15 cellular contexts compared by ENCODE assay signal in the genomic region with DNA sequence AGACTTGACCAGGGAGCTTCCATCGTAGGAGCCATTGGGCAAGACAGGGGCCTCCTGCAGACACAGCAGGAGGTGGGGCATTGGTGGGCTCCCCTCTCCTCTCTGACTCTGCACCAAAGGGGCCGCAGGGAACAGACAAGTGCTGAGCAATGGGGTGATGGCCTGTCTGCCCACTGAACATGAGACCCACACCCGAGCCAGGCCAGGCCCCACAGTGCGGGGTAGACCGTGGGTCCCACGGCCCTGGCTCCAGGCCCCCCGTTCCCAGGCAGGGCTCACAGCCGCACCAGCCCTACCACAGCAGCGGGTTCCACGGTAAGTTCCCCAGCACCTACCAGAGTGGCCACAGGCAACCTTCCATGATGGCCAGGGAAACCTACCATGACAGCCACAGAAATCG. TPM values are rescaled to one million over a fixed set of nuclear protein-coding genes. Genes with fewer than 3 reads are reported as not detected.
DNase-seq lines count a peak whose midpoint lies in the region; ATAC-seq, FAIRE-seq and TF ChIP-seq lines count a peak whose summit lies in the region.
"Had no signal": no experiment of that assay in that cellular context is flagged by ENCODE, and none has a peak within 500 bp of the region (broad histone marks: within the 10 kb centered on the region; RNA-seq: fewer than 3 reads in every experiment).

No MANE protein-coding gene starts in this region.

- H3K27ac Mint-ChIP-seq in activated T-helper 2 cell treated with anti-CD3 and anti-CD28 coated beads, Interferon-gamma antibody, Interleukin-2, Interleukin-4, amounts not matched to agents 10 μg/mL and 5 μg/mL and 100 μg/mL, durations not matched to agents 14 hours and 24 hours and 36 hours = no peak overlapping the region
- H3K27ac Mint-ChIP-seq: CD4-positive, CD25-positive, alpha-beta regulatory T cell had no signal

- POLR2A ChIA-PET in H1 (lab: Charles Lee; ENCODE audit: partially characterized antibody) = no interaction called here

- H4K8ac ChIP-seq in H1 (ENCODE audit: extremely low read depth, insufficient read depth, low read length) = peak overlapping the region; percentile 22; the same call in 1 of the 2 replicates
- H4K8ac ChIP-seq in neuronal stem cell (ENCODE audit: low read depth, low read length) = no peak overlapping the region

- H2BK120ac ChIP-seq in H1 (replicated peaks; ENCODE audit: low read depth, low read length) (no peak overlapping the region), neuronal stem cell (ENCODE audit: low read depth, low read length) (no peak overlapping the region)

- H2AK5ac ChIP-seq in H1 (ENCODE audit: low read depth, low read length) (no peak overlapping the region), neuronal stem cell (ENCODE audit: low read depth, low read length) (peak overlapping the region; percentile 31)

- H3K14ac ChIP-seq in H1 (ENCODE audit: insufficient read length) (no peak overlapping the region), neuronal stem cell (ENCODE audit: low read length) (peak overlapping the region; percentile 39)

- H3K36me3 Mint-ChIP-seq in activated T-helper 2 cell treated with anti-CD3 and anti-CD28 coated beads, Interferon-gamma antibody, Interleukin-2, Interleukin-4, amounts not matched to agents 10 μg/mL and 5 μg/mL and 100 μg/mL, durations not matched to agents 14 hours and 24 hours and 36 hours (ENCODE audit: low read depth) = no peaks in the 10 kb centered on the region
- H3K36me3 Mint-ChIP-seq: CD4-positive, CD25-positive, alpha-beta regulatory T cell; IgD-negative memory B cell had no signal

- H3K23ac ChIP-seq in H1 (ENCODE audit: insufficient read length) (no peak overlapping the region), neuronal stem cell (ENCODE audit: low read depth, low read length, poor library complexity) (no peak overlapping the region)

- H3K9me3 ChIP-seq in H1 (ENCODE audit: insufficient read depth in 2 of 2, low read depth in 1 of 2, low read length in 1 of 2) (no peaks in the 10 kb centered on the region; a peak in 1 of 4 replicates), neuronal stem cell (replicated peaks in 1 of 2; ENCODE audit: control insufficient read depth in 2 of 2, insufficient read depth in 1 of 2, low read depth in 1 of 2, low read length in 2 of 2) (no peaks in the 10 kb centered on the region)

- H3K4me1 ChIP-seq in H1 (replicated peaks in 1 of 4; ENCODE audit: control insufficient read depth in 3 of 4, insufficient read depth in 4 of 4, low read length in 3 of 4) (no peaks in the 10 kb centered on the region), neuronal stem cell (ENCODE audit: control insufficient read depth in 2 of 2, insufficient read depth in 1 of 2, low read depth in 1 of 2, low read length in 2 of 2) (no peaks in the 10 kb centered on the region)

- H3K23me2 ChIP-seq in H1 (ENCODE audit: low read depth, low read length) = no peaks in the 10 kb centered on the region

- H3K27ac ChIP-seq in H1 (ENCODE audit: low read depth, low read length) (no peak overlapping the region), neuronal stem cell (replicated peaks; ENCODE audit: low read length) (no peak overlapping the region)
- H3K27ac ChIP-seq: BLaER1 treated with 17β-estradiol and CSF1 and Interleukin-3, amounts not matched to agents 10 nM and 100 nM had no signal

- no peaks in the 10 kb centered on the region for H3K36me3 ChIP-seq in H1 (ENCODE audit: control insufficient read depth in 2 of 4, insufficient read depth in 4 of 4, low read length in 3 of 4)
- H3K36me3 ChIP-seq in neuronal stem cell (replicated peaks in 1 of 2; ENCODE audit: control insufficient read depth in 2 of 2, insufficient read depth in 2 of 2, low read length in 2 of 2) = no peaks in the 10 kb centered on the region

- H2BK15ac ChIP-seq in H1 (ENCODE audit: low read length) = no peak overlapping the region
- H2BK15ac ChIP-seq in neuronal stem cell (ENCODE audit: low read length) = no peak overlapping the region

- H2BK12ac ChIP-seq in H1 (ENCODE audit: low read depth, low read length) = no peak overlapping the region
- H2BK12ac ChIP-seq in neuronal stem cell (ENCODE audit: low read length) = no peak overlapping the region

- peaks cover 1% of the 10 kb centered on the region for H3K27me3 Mint-ChIP-seq in activated T-helper 2 cell treated with anti-CD3 and anti-CD28 coated beads, Interferon-gamma antibody, Interleukin-2, Interleukin-4, amounts not matched to agents 10 μg/mL and 5 μg/mL and 100 μg/mL, durations not matched to agents 14 hours and 24 hours and 36 hours (ENCODE audit: low read depth)

- no peak overlapping the region for H3K56ac ChIP-seq in H1 (replicated peaks; ENCODE audit: insufficient read length, low read depth, low read length)

- no peak overlapping the region for H3K4me3 Mint-ChIP-seq in activated T-helper 2 cell treated with anti-CD3 and anti-CD28 coated beads, Interferon-gamma antibody, Interleukin-2, Interleukin-4, amounts not matched to agents 10 μg/mL and 5 μg/mL and 100 μg/mL, durations not matched to agents 14 hours and 24 hours and 36 hours (ENCODE audit: low read depth)
- H3K4me3 Mint-ChIP-seq: CD4-positive, CD25-positive, alpha-beta regulatory T cell; IgD-negative memory B cell had no signal

- CTCF ChIA-PET in H1 (lab: Charles Lee; ENCODE audit: partially characterized antibody) = interaction anchor here (1.0 to 2.0 kb wide), 2 partner anchors 29 to 51 kb away, joined by 3 to 11 read pairs; no protein-coding TSS in a partner anchor

- TF ChIP-seq CTCF in H1 (IDR thresholded peaks at IDR 0.05; ENCODE audit: control extremely low read depth in 1 of 3, insufficient read depth in 1 of 3, low read depth in 1 of 3, low read length in 3 of 3) = no peak

- no peak for TF ChIP-seq POLR2A in H1 (IDR thresholded peaks at IDR 0.05; ENCODE audit: control extremely low read depth in 1 of 2, low read depth in 2 of 2, low read length in 2 of 2)

- H3K79me1 ChIP-seq in H1 (ENCODE audit: low read depth, low read length) (no peaks in the 10 kb centered on the region), neuronal stem cell (ENCODE audit: low read depth, low read length) (no peaks in the 10 kb centered on the region)

- FAIRE-seq in H1 (lab: Jason Lieb, UNC) = no peak
- FAIRE-seq: H54 had no signal

- WGBS in H1 (ENCODE audit: extremely low coverage in 1 of 2, insufficient coverage in 1 of 2, insufficient read length in 1 of 2, insufficient replicate concordance in 2 of 2, low coverage in 1 of 2, low lambda C conversion rate in 2 of 2, missing lambda C conversion rate in 1 of 2), 2 experiments = 88% methylated on average over 10 of the region's 11 CpGs; no CpG with 5 or more reads in 1 of the 2 experiments
- WGBS in neuronal stem cell (ENCODE audit: extremely low coverage in 2 of 2, insufficient read length in 2 of 2, insufficient replicate concordance in 1 of 2), 2 donors = no CpG with 5 or more reads among the region's 11 CpGs

- no peaks in the 10 kb centered on the region for H3K4me1 Mint-ChIP-seq in activated T-helper 2 cell treated with anti-CD3 and anti-CD28 coated beads, Interferon-gamma antibody, Interleukin-2, Interleukin-4, amounts not matched to agents 10 μg/mL and 5 μg/mL and 100 μg/mL, durations not matched to agents 14 hours and 24 hours and 36 hours (ENCODE audit: low read depth)
- H3K4me1 Mint-ChIP-seq: CD4-positive, CD25-positive, alpha-beta regulatory T cell had no signal

- H3K9ac ChIP-seq in H1 (replicated peaks in 1 of 4; ENCODE audit: extremely low read depth in 1 of 4, low read depth in 3 of 4, low read length in 3 of 4) = no peak overlapping the region
- no peak overlapping the region for H3K9ac ChIP-seq in neuronal stem cell (ENCODE audit: low read depth, low read length, poor library complexity)
- H3K9ac ChIP-seq: BLaER1 treated with 17β-estradiol and CSF1 and Interleukin-3, amounts not matched to agents 10 nM and 100 nM had no signal

- no peaks in the 10 kb centered on the region for H4K20me1 ChIP-seq in H1 (replicated peaks in 1 of 2; ENCODE audit: control insufficient read depth in 1 of 2, insufficient read depth in 2 of 2, low read length in 2 of 2)

- DNase-seq in left ventricle myocardium superior (peak; percentile 11), cardiac septum (ENCODE audit: low spot score) (no peak), H1 (ENCODE audit: low read depth in 1 of 2, low spot score in 2 of 2) (no peak), neuronal stem cell (ENCODE audit: low spot score) (no peak), NCI-H524 treated with DMSO at 0.1 percent for 48 hours (lab: John Stamatoyannopoulos, UW) (no peak)
- DNase-seq in activated T-helper 2 cell treated with anti-CD3 and anti-CD28 coated beads, Interferon-gamma antibody, Interleukin-2, Interleukin-4, amounts not matched to agents 10 μg/mL and 5 μg/mL and 100 μg/mL, durations not matched to agents 14 hours and 24 hours and 36 hours (ENCODE audit: low spot score) = no peak
- DNase-seq: ACHN; CD4-positive, CD25-positive, alpha-beta regulatory T cell; DMS53; GF-D8 had no signal

- no peak for ATAC-seq in left ventricle myocardium superior
- ATAC-seq in HG02610 (IDR thresholded peaks at IDR 0.05; ENCODE audit: unreplicated experiment) = no peak
- ATAC-seq: HCT116 had no signal

- H3K4ac ChIP-seq in H1 (replicated peaks; ENCODE audit: insufficient read length, low read depth, low read length) (no peak overlapping the region), neuronal stem cell (ENCODE audit: low read length) (no peak overlapping the region)

- H4K5ac ChIP-seq in H1 (ENCODE audit: insufficient read length, low read depth, low read length) = no peak overlapping the region

- no peak for TF ChIP-seq RAD21 in H1 (IDR thresholded peaks at IDR 0.05 in 1 of 2, conservative IDR thresholded peaks at IDR 0.05 in 1 of 2; ENCODE audit: low read depth in 2 of 2, low read length in 2 of 2)

- H2AFZ ChIP-seq in H1 (ENCODE audit: low read length) (no peak overlapping the region), neuronal stem cell (ENCODE audit: low read length) (no peak overlapping the region)

- no peaks in the 10 kb centered on the region for H3K79me2 ChIP-seq in H1 (ENCODE audit: control insufficient read depth in 1 of 2, insufficient read depth in 2 of 2, low read length in 2 of 2)

- no peak overlapping the region for H2BK20ac ChIP-seq in H1 (ENCODE audit: low read length)

- H4K91ac ChIP-seq in H1 (replicated peaks; ENCODE audit: insufficient read length, low read length) (no peak overlapping the region), neuronal stem cell (ENCODE audit: low read depth, low read length, poor library complexity) (no peak overlapping the region)

- intact Hi-C loops in left ventricle myocardium superior (cut with micrococcal nuclease) (no loop called here), cardiac septum (cut with DNase I) (no loop called here)
- intact Hi-C loops in activated T-helper 2 cell treated with anti-CD3 and anti-CD28 coated beads, Interferon-gamma antibody, Interleukin-2, Interleukin-4, amounts not matched to agents 10 μg/mL and 5 μg/mL and 100 μg/mL, durations not matched to agents 14 hours and 24 hours and 36 hours (cut with micrococcal nuclease) = no loop called here

- no peaks in the 10 kb centered on the region for H3K9me3 Mint-ChIP-seq in activated T-helper 2 cell treated with anti-CD3 and anti-CD28 coated beads, Interferon-gamma antibody, Interleukin-2, Interleukin-4, amounts not matched to agents 10 μg/mL and 5 μg/mL and 100 μg/mL, durations not matched to agents 14 hours and 24 hours and 36 hours

- H3K4me2 ChIP-seq in H1 (ENCODE audit: insufficient read depth in 1 of 2, low read depth in 2 of 2, low read length in 2 of 2) = no peak overlapping the region
- H3K4me2 ChIP-seq in neuronal stem cell (ENCODE audit: insufficient read depth, low read length, poor library complexity, severe bottlenecking) = no peak overlapping the region
- H3K4me2 ChIP-seq: BLaER1 treated with 17β-estradiol and CSF1 and Interleukin-3, amounts not matched to agents 10 nM and 100 nM had no signal

- H3K4me3 ChIP-seq in H1 (ENCODE audit: extremely low read depth in 1 of 4, insufficient read depth in 2 of 4, low read depth in 3 of 4, low read length in 4 of 4) = no peak overlapping the region
- no peak overlapping the region for H3K4me3 ChIP-seq in neuronal stem cell (ENCODE audit: low read length in 2 of 2)
- H3K4me3 ChIP-seq: BLaER1 treated with 17β-estradiol and CSF1 and Interleukin-3, amounts not matched to agents 10 nM and 100 nM had no signal

- H3K18ac ChIP-seq in H1 (ENCODE audit: extremely low read depth, low read length) (no peak overlapping the region), neuronal stem cell (ENCODE audit: low read length) (peak overlapping the region; percentile 68)

- no peak for TF ChIP-seq EP300 in H1 (IDR thresholded peaks at IDR 0.05; ENCODE audit: borderline replicate concordance in 1 of 2, low read depth in 2 of 2, low read length in 2 of 2)

- H3K27me3 ChIP-seq in H1 (replicated peaks in 1 of 4; ENCODE audit: control insufficient read depth in 3 of 4, extremely low read depth in 1 of 4, insufficient read depth in 3 of 4, low read length in 3 of 4) = peaks cover 0 to under 1% (median 0%) of the 10 kb centered on the region in 4 experiments; a peak in 1 of 7 replicates
- H3K27me3 ChIP-seq in neuronal stem cell (ENCODE audit: control insufficient read depth in 3 of 3, insufficient read depth in 3 of 3, low read depth in 1 of 3, low read length in 3 of 3) = peaks cover 0 to 27% (median 0%) of the 10 kb centered on the region in 3 experiments
- H3K27me3 ChIP-seq: BLaER1 treated with 17β-estradiol and CSF1 and Interleukin-3, amounts not matched to agents 10 nM and 100 nM had no signal

- no peak overlapping the region for H2BK5ac ChIP-seq in H1 (ENCODE audit: low read depth, low read length)
- H2BK5ac ChIP-seq in neuronal stem cell (ENCODE audit: low read length) = no peak overlapping the region

RNA-seq across cellular contexts. Expression of a gene that starts 45.9 kb away (rescaled TPM):
- total RNA-seq in left ventricle myocardium superior (0.12 TPM), cardiac septum (0.81 TPM)
- 0.94 and 1.8 TPM in 2 replicates for total RNA-seq in H1 (2021; fragmentation: NEBNext Ultra II Directional; extraction: Animal tissue kit (Norgen Biotek cat#: 25700))
- 0.42 and 0.58 TPM in 2 replicates for polyA plus RNA-seq in H1 (2011; rRNA removed)
- 0.48 TPM for polyA plus RNA-seq in H1 (2011; cell fraction: cytosol; rRNA removed)
- 3.5 TPM for polyA plus RNA-seq in H1 (2011; cell fraction: nucleus; rRNA removed)
- polyA plus RNA-seq in H1 (2012, experiment 1 of 2) = 0.48 to 1.5 TPM (median 0.97 TPM) in 4 replicates
- 0.43 TPM for polyA plus RNA-seq in H1 (2012, experiment 2 of 2)
- 0.77 TPM for polyA plus RNA-seq in H1 (2013, experiment 1 of 2)
- 0.31 TPM for polyA plus RNA-seq in H1 (2013, experiment 2 of 2)
- 0.47 and 0.80 TPM in 2 replicates for polyA minus RNA-seq in H1 (2011; rRNA and poly(A)+ RNA removed)
- polyA minus RNA-seq in H1 (2011; cell fraction: cytosol; rRNA and poly(A)+ RNA removed) = 0.37 TPM
- polyA minus RNA-seq in H1 (2011; cell fraction: nucleus; rRNA and poly(A)+ RNA removed) = 0.90 TPM
- 0.14 TPM for polyA plus RNA-seq in neuronal stem cell (2013, experiment 1 of 2)
- polyA plus RNA-seq in neuronal stem cell (2013, experiment 2 of 2) = 0.22 TPM
- 0.46 and 0.78 TPM in 2 replicates for total RNA-seq in activated T-helper 2 cell treated with anti-CD3 and anti-CD28 coated beads, Interferon-gamma antibody, Interleukin-2, Interleukin-4, amounts not matched to agents 10 μg/mL and 5 μg/mL and 100 μg/mL, durations not matched to agents 14 hours and 24 hours and 36 hours
- total RNA-seq: CD4-positive, CD25-positive, alpha-beta regulatory T cell had no signal
- polyA plus RNA-seq: CD4-positive, CD25-positive, alpha-beta regulatory T cell; IgD-negative memory B cell had no signal
